Comparison of ENCODE assay signal across 11 cellular contexts in genomic region chr2:54274781-54275242, GRCh38. TPM values are rescaled to one million over a fixed set of nuclear protein-coding genes. Genes with fewer than 3 reads are reported as not detected.
DNase-seq lines count a peak whose midpoint lies in the region; ATAC-seq, FAIRE-seq and TF ChIP-seq lines count a peak whose summit lies in the region.
"Had no signal": no experiment of that assay in that cellular context is flagged by ENCODE, and none has a peak within 500 bp of the region (broad histone marks: within the 10 kb centered on the region; RNA-seq: fewer than 3 reads in every experiment).

No MANE protein-coding gene starts in this region.

- peak; percentile 63 for ATAC-seq in activated naive CD8-positive, alpha-beta T cell treated with anti-CD3 and anti-CD28 coated beads, Interleukin-2, amount 10 ng/mL, durations not matched to agents 7 days and 5 days (ENCODE audit: low read depth)
- ATAC-seq in GM21447 (IDR thresholded peaks at IDR 0.05; ENCODE audit: unreplicated experiment), result no peak
- ATAC-seq: natural killer cell, upper lobe of right lung had no signal

- no peaks in the 10 kb centered on the region for H3K9me3 ChIP-seq in left ventricle myocardium inferior (replicated peaks)
- H3K9me3 ChIP-seq: upper lobe of right lung had no signal

- H3K27ac Mint-ChIP-seq in activated naive CD8-positive, alpha-beta T cell treated with anti-CD3 and anti-CD28 coated beads, Interleukin-2, amount 10 ng/mL, durations not matched to agents 7 days and 5 days, result no peak overlapping the region
- H3K27ac Mint-ChIP-seq: activated CD4-positive, alpha-beta T cell treated with anti-CD3 and anti-CD28 coated beads, Interleukin-2, amount 10 ng/mL, durations not matched to agents 24 days and 14 days; natural killer cell had no signal

- H3K27me3 ChIP-seq in left ventricle myocardium inferior (ENCODE audit: low read depth), result no peaks in the 10 kb centered on the region
- H3K27me3 ChIP-seq: upper lobe of right lung had no signal

- peaks cover 1% of the 10 kb centered on the region for H3K4me1 Mint-ChIP-seq in activated naive CD8-positive, alpha-beta T cell treated with anti-CD3 and anti-CD28 coated beads, Interleukin-2, amount 10 ng/mL, durations not matched to agents 7 days and 5 days
- H3K4me1 Mint-ChIP-seq: natural killer cell had no signal

- peak; percentile 13 for FAIRE-seq in HTR-8/SVneo (lab: Jason Lieb, UNC)

- TF ChIP-seq CTCF in AG09319 (IDR thresholded peaks at IDR 0.05; ENCODE audit: low read depth, low read length) (no peak), left ventricle myocardium inferior (IDR thresholded peaks at IDR 0.05; ENCODE audit: borderline replicate concordance) (no peak), coronary artery (IDR thresholded peaks at IDR 0.05) (no peak)

- peak overlapping the region; percentile 45 for H3K27ac ChIP-seq in left ventricle myocardium inferior (replicated peaks)
- H3K27ac ChIP-seq in coronary artery, result no peak overlapping the region
- H3K27ac ChIP-seq: upper lobe of right lung had no signal

- no peak overlapping the region for H3K4me3 Mint-ChIP-seq in activated naive CD8-positive, alpha-beta T cell treated with anti-CD3 and anti-CD28 coated beads, Interleukin-2, amount 10 ng/mL, durations not matched to agents 7 days and 5 days
- H3K4me3 Mint-ChIP-seq: activated CD4-positive, alpha-beta T cell treated with anti-CD3 and anti-CD28 coated beads, Interleukin-2, amount 10 ng/mL, durations not matched to agents 24 days and 14 days; natural killer cell had no signal

- intact Hi-C loops in left ventricle myocardium inferior (cut with micrococcal nuclease), result no loop called here

- H3K36me3 ChIP-seq in left ventricle myocardium inferior, result peaks cover 7% of the 10 kb centered on the region
- H3K36me3 ChIP-seq: upper lobe of right lung had no signal

- DNase-seq in AG09319 (ENCODE audit: extremely low read depth, low read depth) (peak; percentile 37), HTR-8/SVneo (ENCODE audit: insufficient read length, low spot score) (no peak), left ventricle myocardium inferior (no peak), coronary artery (ENCODE audit: low spot score) (no peak), GF-D8 (lab: John Stamatoyannopoulos, UW) (no peak)
- no peak for DNase-seq in activated naive CD8-positive, alpha-beta T cell treated with anti-CD3 and anti-CD28 coated beads, Interleukin-2, amount 10 ng/mL, durations not matched to agents 7 days and 5 days
- DNase-seq in stimulated activated CD4-positive, alpha-beta T cell treated with anti-CD3 and anti-CD28 coated beads, Interleukin-2, amount 100 ng/mL, for 48 hours, result no peak
- DNase-seq: activated CD4-positive, alpha-beta T cell treated with anti-CD3 and anti-CD28 coated beads, Interleukin-2, amount 10 ng/mL, durations not matched to agents 24 days and 14 days; natural killer cell; upper lobe of right lung had no signal

- POLR2A ChIA-PET in activated naive CD8-positive, alpha-beta T cell treated with anti-CD3 and anti-CD28 coated beads, Interleukin-2, amount 10 ng/mL, durations not matched to agents 7 days and 5 days (lab: Charles Lee), result no interaction called here

- no peaks in the 10 kb centered on the region for H3K27me3 Mint-ChIP-seq in activated naive CD8-positive, alpha-beta T cell treated with anti-CD3 and anti-CD28 coated beads, Interleukin-2, amount 10 ng/mL, durations not matched to agents 7 days and 5 days
- H3K27me3 Mint-ChIP-seq: activated CD4-positive, alpha-beta T cell treated with anti-CD3 and anti-CD28 coated beads, Interleukin-2, amount 10 ng/mL, durations not matched to agents 24 days and 14 days had no signal

- H3K9me3 Mint-ChIP-seq in activated naive CD8-positive, alpha-beta T cell treated with anti-CD3 and anti-CD28 coated beads, Interleukin-2, amount 10 ng/mL, durations not matched to agents 7 days and 5 days, result peaks cover 7% of the 10 kb centered on the region
- H3K9me3 Mint-ChIP-seq: natural killer cell had no signal

- peaks cover 6% of the 10 kb centered on the region for H3K4me1 ChIP-seq in left ventricle myocardium inferior
- H3K4me1 ChIP-seq: upper lobe of right lung had no signal

- peaks cover 11% of the 10 kb centered on the region for H3K36me3 Mint-ChIP-seq in activated naive CD8-positive, alpha-beta T cell treated with anti-CD3 and anti-CD28 coated beads, Interleukin-2, amount 10 ng/mL, durations not matched to agents 7 days and 5 days
- H3K36me3 Mint-ChIP-seq: natural killer cell had no signal

- H3K4me3 ChIP-seq in left ventricle myocardium inferior, result no peak overlapping the region
- no peak overlapping the region for H3K4me3 ChIP-seq in coronary artery
- H3K4me3 ChIP-seq: upper lobe of right lung had no signal

RNA-seq across cellular contexts. Expression of gene TSPYL6, which starts 18.8 kb away (rescaled TPM):
- total RNA-seq in activated naive CD8-positive, alpha-beta T cell treated with anti-CD3 and anti-CD28 coated beads, Interleukin-2, amount 10 ng/mL, durations not matched to agents 7 days and 5 days, result not detected
- 0.08 TPM for total RNA-seq in left ventricle myocardium inferior
- total RNA-seq: activated CD4-positive, alpha-beta T cell treated with anti-CD3 and anti-CD28 coated beads, Interleukin-2, amount 10 ng/mL, durations not matched to agents 24 days and 14 days; natural killer cell; upper lobe of right lung had no signal
